Comparison of ENCODE assay signal across 8 cellular contexts in genomic region chr10:52644678-52645434, GRCh38.
DNase-seq lines count a peak whose midpoint lies in the region; ATAC-seq and TF ChIP-seq lines count a peak whose summit lies in the region.

No MANE protein-coding gene starts in this region.

- peaks cover 2% of the 10 kb centered on the region in 3 donors for H3K27me3 Mint-ChIP-seq in immature natural killer cell (ENCODE audit: low read depth in 3 of 3)

- no peak overlapping the region for H3K27ac ChIP-seq in C4-2B
- no peak overlapping the region for H3K27ac ChIP-seq in upper lobe of right lung

- in situ Hi-C loops in astrocyte of the cerebellum (cut with HindIII; ENCODE audit: low sequenced_read_pairs): no loop called here

- H3K27ac Mint-ChIP-seq in immature natural killer cell: peak overlapping the region in 1 of 6 donors; percentile 29

- TF ChIP-seq CTCF in C4-2B (conservative IDR thresholded peaks at IDR 0.05): peak; percentile 88
- TF ChIP-seq CTCF in astrocyte of the cerebellum (IDR thresholded peaks at IDR 0.05; ENCODE audit: low read depth, low read length, missing control alignments): peak; percentile 77
- TF ChIP-seq CTCF in upper lobe of right lung (IDR thresholded peaks at IDR 0.05): peak; percentile 81

- DNase-seq in NCI-H2227 treated with DMSO at 0.1 percent for 48 hours (lab: John Stamatoyannopoulos, UW) (peak; percentile 6), astrocyte of the cerebellum (ENCODE audit: low read depth) (no peak), immature natural killer cell (peak in 2 of 3 donors; percentile 4 to 16), upper lobe of right lung (no peak), MV-4-11 (lab: John Stamatoyannopoulos, UW) (no peak)

- no peaks in the 10 kb centered on the region for H3K27me3 ChIP-seq in upper lobe of right lung

- intact Hi-C loops in upper lobe of right lung (cut with DNase I): no loop called here

- no peaks in the 10 kb centered on the region for H3K9me3 ChIP-seq in upper lobe of right lung

- H3K9me3 Mint-ChIP-seq in immature natural killer cell: peaks cover 0 to 25% (median 2%) of the 10 kb centered on the region in 6 donors

- ATAC-seq in GM18508 (IDR thresholded peaks at IDR 0.05; ENCODE audit: insufficient read depth, unreplicated experiment) (peak; percentile 59), HG02938 (IDR thresholded peaks at IDR 0.05; ENCODE audit: unreplicated experiment) (peak; percentile 82), upper lobe of right lung (peak; percentile 85)

- H3K4me3 Mint-ChIP-seq in immature natural killer cell: no peak overlapping the region

- H3K4me1 Mint-ChIP-seq in immature natural killer cell: peaks cover 12 to 21% of the 10 kb centered on the region in 2 donors

- H3K36me3 ChIP-seq in upper lobe of right lung: no peaks in the 10 kb centered on the region

- H3K4me3 ChIP-seq in astrocyte of the cerebellum (ENCODE audit: low read depth, low read length) (no peak overlapping the region), upper lobe of right lung (no peak overlapping the region)

- H3K4me1 ChIP-seq in upper lobe of right lung: no peaks in the 10 kb centered on the region

- no peaks in the 10 kb centered on the region for H3K36me3 Mint-ChIP-seq in immature natural killer cell

Comparison
In these comparisons a context has a peak if more than half of its experiments do, and no peak if none do; other contexts are left out.
1. DNase-seq: peak in NCI-H2227 treated with DMSO at 0.1 percent for 48 hours (single experiment) and immature natural killer cell (2 of 3); none in astrocyte of the cerebellum (single experiment), upper lobe of right lung (single experiment) and MV-4-11 (single experiment).
2. Peak in every context shown above with its lines, with median percentiles within 50 percentile points of each other: CTCF ChIP-seq and ATAC-seq.